29 cellular contexts compared by ENCODE assay signal in the genomic region with DNA sequence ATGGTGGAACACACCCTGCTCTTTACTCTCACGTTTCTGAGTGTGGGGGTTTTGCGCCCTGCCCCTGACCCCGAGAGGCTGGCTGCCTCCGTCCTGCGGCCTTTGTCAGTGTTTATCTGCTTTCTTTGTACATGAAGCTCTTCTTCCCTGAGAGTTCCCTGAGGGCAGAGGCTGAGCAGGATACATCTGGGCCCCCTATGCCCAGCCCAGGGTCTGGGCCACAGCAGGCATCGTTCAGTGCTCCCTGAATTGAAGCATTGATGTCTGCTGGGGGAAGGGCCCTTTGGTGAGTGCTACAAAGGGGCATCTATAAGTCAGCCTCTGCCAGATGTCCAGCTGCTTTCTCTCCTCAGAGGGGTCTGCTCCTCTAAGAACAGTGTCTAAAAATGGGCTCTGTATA. TPM values are rescaled to one million over a fixed set of nuclear protein-coding genes. Genes with fewer than 3 reads are reported as not detected.
A peak's percentile ranks its signal among the peaks of the same experiment; 100 is the strongest.
DNase-seq lines count a peak whose midpoint lies in the region; ATAC-seq and TF ChIP-seq lines count a peak whose summit lies in the region.
"Had no signal": no experiment of that assay in that cellular context is flagged by ENCODE, and none has a peak within 500 bp of the region (broad histone marks: within the 10 kb centered on the region; RNA-seq: fewer than 3 reads in every experiment).

No MANE protein-coding gene starts in this region.

- no peak overlapping the region for H3K4me3 Mint-ChIP-seq in CD8-positive, alpha-beta T cell
- H3K4me3 Mint-ChIP-seq: activated CD4-positive, alpha-beta T cell treated with anti-CD3 and anti-CD28 coated beads, Interleukin-2, amount 10 ng/mL, durations not matched to agents 24 days and 14 days; activated T-cell treated with anti-CD3 and anti-CD28 coated beads, Interleukin-2, amount 50 U/mL, for 4 hours; H9 had no signal

- intact Hi-C loops in left ventricle myocardium inferior (cut with micrococcal nuclease), result no loop called here
- intact Hi-C loops in left ventricle myocardium superior (cut with micrococcal nuclease), result no loop called here
- intact Hi-C loops in gastrocnemius medialis (cut with DNase I; ENCODE audit: low total_unique reads), result no loop called here
- intact Hi-C loops in uterus (cut with DNase I; ENCODE audit: low total_unique reads), result no loop called here
- intact Hi-C loops in CD8-positive, alpha-beta T cell (cut with DNase I, micrococcal nuclease), result no loop called here

- ATAC-seq in left ventricle myocardium superior (no peak), gastrocnemius medialis (no peak)
- ATAC-seq in CD8-positive, alpha-beta T cell, result no peak
- ATAC-seq: activated T-cell treated with anti-CD3 and anti-CD28 coated beads, Interleukin-2, amount 50 U/mL, for 4 hours had no signal

- in situ Hi-C loops in gastrocnemius medialis (cut with MboI; ENCODE audit: low sequenced_read_pairs in 4 of 4), result no loop called here

- H3K79me2 ChIP-seq in hepatocyte, result peaks cover 9% of the 10 kb centered on the region

- H3K9me2 ChIP-seq in hepatocyte (replicated peaks; ENCODE audit: insufficient read depth), result no peaks in the 10 kb centered on the region

- H3K36me3 ChIP-seq in left ventricle myocardium inferior, result peaks cover 2% of the 10 kb centered on the region
- H3K36me3 ChIP-seq in hepatocyte (replicated peaks; ENCODE audit: insufficient read depth, low read depth), result no peaks in the 10 kb centered on the region
- H3K36me3 ChIP-seq in gastrocnemius medialis, result no peaks in the 10 kb centered on the region
- no peaks in the 10 kb centered on the region for H3K36me3 ChIP-seq in uterus
- no peaks in the 10 kb centered on the region for H3K36me3 ChIP-seq in CD8-positive, alpha-beta T cell (ENCODE audit: insufficient read depth, low read length)
- H3K36me3 ChIP-seq: adrenal gland, transverse colon had no signal

- H3K27me3 Mint-ChIP-seq in CD8-positive, alpha-beta T cell (ENCODE audit: low read depth), result peaks cover 47% of the 10 kb centered on the region

- TF ChIP-seq CTCF in left ventricle myocardium inferior (IDR thresholded peaks at IDR 0.05; ENCODE audit: borderline replicate concordance), result no peak
- no peak for TF ChIP-seq CTCF in hepatocyte (IDR thresholded peaks at IDR 0.05; ENCODE audit: poor library complexity)
- TF ChIP-seq CTCF in gastrocnemius medialis (IDR thresholded peaks at IDR 0.05 in 4 of 5, conservative IDR thresholded peaks at IDR 0.05 in 1 of 5), result no peak
- TF ChIP-seq CTCF in uterus (IDR thresholded peaks at IDR 0.05), result no peak
- TF ChIP-seq CTCF in CD8-positive, alpha-beta T cell (IDR thresholded peaks at IDR 0.05), result no peak

- H3K27ac Mint-ChIP-seq in CD8-positive, alpha-beta T cell, result no peak overlapping the region
- H3K27ac Mint-ChIP-seq: activated CD4-positive, alpha-beta T cell treated with anti-CD3 and anti-CD28 coated beads, Interleukin-2, amount 10 ng/mL, durations not matched to agents 24 days and 14 days; H9 had no signal

- no peak for TF ChIP-seq POLR2A in gastrocnemius medialis (IDR thresholded peaks at IDR 0.05)
- no peak for TF ChIP-seq POLR2A in uterus (IDR thresholded peaks at IDR 0.05)

- peak overlapping the region; percentile 83 for H3K4me2 ChIP-seq in hepatocyte

- peaks cover 51% of the 10 kb centered on the region for H3K4me1 ChIP-seq in left ventricle myocardium inferior
- H3K4me1 ChIP-seq in hepatocyte (ENCODE audit: insufficient read depth), result no peaks in the 10 kb centered on the region
- peaks cover 7 to 14% of the 10 kb centered on the region in 2 donors for H3K4me1 ChIP-seq in gastrocnemius medialis
- H3K4me1 ChIP-seq in uterus, result peaks cover 4% of the 10 kb centered on the region in 2 donors
- peaks cover 3% of the 10 kb centered on the region for H3K4me1 ChIP-seq in CD8-positive, alpha-beta T cell (ENCODE audit: insufficient read depth, low read length)
- H3K4me1 ChIP-seq: adrenal gland had no signal

- peaks cover 3% of the 10 kb centered on the region for H3K4me1 Mint-ChIP-seq in CD8-positive, alpha-beta T cell (ENCODE audit: low read depth)

- 61% methylated on average over 6 of the region's 6 CpGs for WGBS in hepatocyte (ENCODE audit: low lambda C conversion rate, missing lambda C conversion rate)

- CTCF ChIA-PET in CD8-positive, alpha-beta T cell (lab: Charles Lee), result interaction anchor here (1.0 kb wide), 1 partner anchor 11 kb away, joined by 3 read pairs; no protein-coding TSS in a partner anchor

- H4K20me1 ChIP-seq in hepatocyte (ENCODE audit: insufficient read depth, poor library complexity, severe bottlenecking), result no peaks in the 10 kb centered on the region

- POLR2A ChIA-PET in CD8-positive, alpha-beta T cell (lab: Charles Lee), result no interaction called here

- H3K36me3 Mint-ChIP-seq in CD8-positive, alpha-beta T cell, result no peaks in the 10 kb centered on the region

- no peak overlapping the region for H2AFZ ChIP-seq in hepatocyte

- H3K27me3 ChIP-seq in left ventricle myocardium inferior (ENCODE audit: low read depth) (peaks cover 63% of the 10 kb centered on the region), hepatocyte (peaks cover 63% of the 10 kb centered on the region), gastrocnemius medialis (peaks cover 0 to 9% (median 5%) of the 10 kb centered on the region in 3 donors), uterus (no peaks in the 10 kb centered on the region)
- H3K27me3 ChIP-seq in CD8-positive, alpha-beta T cell (ENCODE audit: insufficient read depth, low read length), result peaks cover 3% of the 10 kb centered on the region
- H3K27me3 ChIP-seq: adrenal gland had no signal

- H3K4me3 ChIP-seq in left ventricle myocardium inferior (peak overlapping the region; percentile 76), hepatocyte (no peak overlapping the region), gastrocnemius medialis (peak overlapping the region in 3 of 4 donors; percentile 7 to 53 (median 52)), uterus (peak overlapping the region; percentile 9 to 41)
- no peak overlapping the region for H3K4me3 ChIP-seq in CD8-positive, alpha-beta T cell (ENCODE audit: low read depth, low read length)
- H3K4me3 ChIP-seq: transverse colon had no signal

- peak overlapping the region; percentile 90 for H3K27ac ChIP-seq in left ventricle myocardium inferior (replicated peaks)
- H3K27ac ChIP-seq in hepatocyte, result no peak overlapping the region
- H3K27ac ChIP-seq in gastrocnemius medialis, result peak overlapping the region; percentile 54 to 75 (median 65)
- H3K27ac ChIP-seq in uterus, result peak overlapping the region; percentile 76 to 87
- no peak overlapping the region for H3K27ac ChIP-seq in CD8-positive, alpha-beta T cell (ENCODE audit: low read depth, low read length)
- H3K27ac ChIP-seq: VCaP had no signal

- H3K9me3 ChIP-seq in left ventricle myocardium inferior (replicated peaks) (no peaks in the 10 kb centered on the region), hepatocyte (ENCODE audit: low read depth) (no peaks in the 10 kb centered on the region), gastrocnemius medialis (no peaks in the 10 kb centered on the region), uterus (no peaks in the 10 kb centered on the region)
- no peaks in the 10 kb centered on the region for H3K9me3 ChIP-seq in CD8-positive, alpha-beta T cell (ENCODE audit: low read length)
- H3K9me3 ChIP-seq: adrenal gland, transverse colon had no signal

- DNase-seq in left ventricle myocardium inferior (no peak), left ventricle myocardium superior (no peak), hepatocyte (ENCODE audit: low spot score) (no peak), gastrocnemius medialis (no peak), uterus (no peak), dermis blood vessel endothelial cell (no peak)
- DNase-seq in activated effector memory CD4-positive, alpha-beta T cell treated with anti-CD3 and anti-CD28 coated beads, Interleukin-2, amount 50 U/mL, for 16 hours, result no peak
- DNase-seq in CD8-positive, alpha-beta T cell, result no peak
- DNase-seq: activated CD4-positive, alpha-beta T cell treated with anti-CD3 and anti-CD28 coated beads, Interleukin-2, amount 10 ng/mL, durations not matched to agents 24 days and 14 days; activated naive CD4-positive, alpha-beta T cell treated with Interleukin-2 at 50 U/mL for 16 hours; activated T-cell treated with anti-CD3 and anti-CD28 coated beads, Interleukin-2, amount 50 U/mL, for 4 hours; adrenal gland; DMS79; H9; KG1; kidney glomerular epithelial cell; mesenchymal stem cell; NCI-H1436; NCI-H2107; NCI-H446; retina; stimulated activated CD4-positive, alpha-beta T cell treated with anti-CD3 and anti-CD28 coated beads, Interleukin-4, amount 100 ng/mL, for 4 hours; stimulated activated naive CD4-positive, alpha-beta T cell; transverse colon had no signal

- no peaks in the 10 kb centered on the region for H3K9me3 Mint-ChIP-seq in CD8-positive, alpha-beta T cell
- H3K9me3 Mint-ChIP-seq: activated CD4-positive, alpha-beta T cell treated with anti-CD3 and anti-CD28 coated beads, Interleukin-2, amount 10 ng/mL, durations not matched to agents 24 days and 14 days; activated T-cell treated with anti-CD3 and anti-CD28 coated beads, Interleukin-2, amount 50 U/mL, for 4 hours; H9 had no signal

RNA-seq across cellular contexts. Expression of a gene that starts 2.1 kb away (rescaled TPM):
- total RNA-seq in left ventricle myocardium inferior (21.2 TPM), left ventricle myocardium superior (15.0 TPM), hepatocyte (9.0 and 10.9 TPM in 2 replicates), gastrocnemius medialis (1 to 10 TPM in 3 of 4 donors, under 1 TPM in 1; 0.78 to 3.3 (median 2.4) TPM), uterus (10 to 100 TPM in 2 of 4 donors, 1 to 10 TPM in 2; 9.4 to 64.0 (median 13.4) TPM), dermis blood vessel endothelial cell (under 0.01 and 0.14 TPM in 2 replicates)
- polyA plus RNA-seq in hepatocyte, result 17.9 and 24.8 TPM in 2 replicates
- total RNA-seq in CD8-positive, alpha-beta T cell, result not detected
- total RNA-seq: A172; activated CD4-positive, alpha-beta T cell treated with anti-CD3 and anti-CD28 coated beads, Interleukin-2, amount 10 ng/mL, durations not matched to agents 24 days and 14 days; bronchial epithelial cell; fibroblast of lung had no signal

RNA-seq across cellular contexts. Expression of a gene that starts 34.6 kb away (rescaled TPM):
- 26.8 TPM for total RNA-seq in left ventricle myocardium inferior
- 39.6 TPM for total RNA-seq in left ventricle myocardium superior
- total RNA-seq in hepatocyte, result 2.1 and 5.1 TPM in 2 replicates
- 1.0 and 1.8 TPM in 2 replicates for polyA plus RNA-seq in hepatocyte
- 10 to 100 TPM; 10.8 to 85.5 (median 59.9) TPM for total RNA-seq in gastrocnemius medialis
- total RNA-seq in uterus, result 1 to 10 TPM in 2 of 4 donors, not detected in 2; 1.1 to 1.8 TPM
- not detected in 2 replicates for total RNA-seq in dermis blood vessel endothelial cell
- under 1 TPM; 0.31 to 0.68 TPM for total RNA-seq in CD8-positive, alpha-beta T cell
- total RNA-seq: A172; activated T-cell treated with anti-CD3 and anti-CD28 coated beads, Interleukin-2, amount 50 U/mL, for 4 hours; bronchial epithelial cell; fibroblast of lung; H9; T-helper 2 cell treated with Interferon-gamma antibody and Interleukin-4, amounts not matched to agents 100 ng/mL and 5 ng/mL, for 36 hours; transverse colon had no signal
- polyA plus RNA-seq: fibroblast of lung had no signal

RNA-seq across cellular contexts. Expression of a gene that starts 53.9 kb away (rescaled TPM):
- 0.88 TPM for total RNA-seq in left ventricle myocardium inferior
- 2.4 TPM for total RNA-seq in left ventricle myocardium superior
- total RNA-seq in hepatocyte, result 14.2 and 15.8 TPM in 2 replicates
- polyA plus RNA-seq in hepatocyte, result 12.6 and 13.8 TPM in 2 replicates
- total RNA-seq in gastrocnemius medialis, result 1 to 10 TPM in 3 of 4 donors, under 1 TPM in 1; 0.92 to 9.0 (median 3.2) TPM
- total RNA-seq in uterus, result 1 to 10 TPM in 1 of 4 donors, under 1 TPM in 1, not detected in 2; 0.24 to 3.9 TPM
- total RNA-seq in dermis blood vessel endothelial cell, result under 0.01 TPM in 1 of 2 replicates, not detected in the other
- 10 to 100 TPM; 12.1 to 12.8 TPM for total RNA-seq in CD8-positive, alpha-beta T cell
- total RNA-seq: A172, fibroblast of lung had no signal
- polyA plus RNA-seq: fibroblast of lung had no signal

Comparison
In these comparisons a context has a peak if more than half of its experiments do, and no peak if none do; other contexts are left out.
1. H3K27ac ChIP-seq: peak in left ventricle myocardium inferior (single experiment), gastrocnemius medialis (4 of 4) and uterus (2 of 2); none in hepatocyte (single experiment) and CD8-positive, alpha-beta T cell (single experiment).
2. H3K4me3 ChIP-seq: peak in left ventricle myocardium inferior (single experiment), gastrocnemius medialis (3 of 4) and uterus (2 of 2); none in hepatocyte (single experiment) and CD8-positive, alpha-beta T cell (single experiment).